19 cellular contexts compared by ENCODE assay signal in the genomic region with DNA sequence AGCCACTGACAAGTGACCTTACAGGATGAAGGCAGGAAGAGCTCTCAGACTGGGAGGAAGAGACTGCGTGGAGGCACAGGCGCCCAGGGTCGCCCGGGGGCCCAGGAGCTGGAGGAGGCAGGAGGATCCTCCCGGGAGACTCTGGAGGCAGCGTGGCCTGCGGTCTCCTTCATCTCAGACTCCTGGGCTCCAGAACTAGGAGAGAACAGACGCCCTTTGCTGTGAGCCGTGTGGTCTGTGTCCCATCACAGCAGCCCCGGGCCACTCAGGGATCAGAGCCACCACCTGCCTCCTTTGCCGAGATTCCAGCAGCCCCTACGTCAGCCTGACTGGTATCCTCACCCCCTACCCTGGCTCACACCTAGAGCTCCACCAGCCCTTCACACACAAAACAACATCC. TPM values are rescaled to one million over a fixed set of nuclear protein-coding genes. Genes with fewer than 3 reads are reported as not detected.
"Had no signal": no experiment of that assay in that cellular context is flagged by ENCODE, and none has a peak within 500 bp of the region (broad histone marks: within the 10 kb centered on the region; RNA-seq: fewer than 3 reads in every experiment).

No MANE protein-coding gene starts in this region.

- H3K9me3 ChIP-seq: left lung, right lobe of liver, stomach, suprapubic skin, tibial nerve had no signal

- DNase-seq: activated naive CD4-positive, alpha-beta T cell treated with Interleukin-2 at 50 U/mL for 16 hours; activated naive CD8-positive, alpha-beta T cell treated with anti-CD3 and anti-CD28 coated beads, Interleukin-2, amount 50 U/mL, for 24 hours; activated T-cell treated with anti-CD3 and anti-CD28 coated beads, Interleukin-2, amount 50 U/mL, for 4 hours; cortex of kidney; endodermal cell; nephron progenitor cell; nucleus accumbens; stimulated activated CD4-positive, alpha-beta T cell treated with anti-CD3 and anti-CD28 coated beads, Interleukin-1b, Interleukin-23, amount 100 ng/mL, for 48 hours; stomach; T1000 had no signal

- FAIRE-seq: keratinocyte had no signal

- H3K27ac Mint-ChIP-seq: activated naive CD8-positive, alpha-beta T cell treated with anti-CD3 and anti-CD28 coated beads, Interleukin-2, amount 50 U/mL, for 24 hours; activated T-helper 2 cell treated with anti-CD3 and anti-CD28 coated beads, Interferon-gamma antibody, Interleukin-2, Interleukin-4, amounts not matched to agents 10 μg/mL and 5 μg/mL and 100 μg/mL, durations not matched to agents 14 hours and 24 hours and 36 hours; endodermal cell had no signal

- H3K4me3 ChIP-seq: left lung, right lobe of liver, skin epidermis, stomach, suprapubic skin, tibial nerve had no signal

- H3K9me3 Mint-ChIP-seq: activated naive CD8-positive, alpha-beta T cell treated with anti-CD3 and anti-CD28 coated beads, Interleukin-2, amount 50 U/mL, for 24 hours; activated T-cell treated with anti-CD3 and anti-CD28 coated beads, Interleukin-2, amount 50 U/mL, for 4 hours; activated T-helper 2 cell treated with anti-CD3 and anti-CD28 coated beads, Interferon-gamma antibody, Interleukin-2, Interleukin-4, amounts not matched to agents 10 μg/mL and 5 μg/mL and 100 μg/mL, durations not matched to agents 14 hours and 24 hours and 36 hours; endodermal cell; nephron progenitor cell; WTC11 had no signal

- H3K27ac ChIP-seq: epithelial cell of prostate, left lung, right lobe of liver, skin epidermis, stomach, suprapubic skin, tibial nerve had no signal

- H3K4me3 Mint-ChIP-seq: activated naive CD8-positive, alpha-beta T cell treated with anti-CD3 and anti-CD28 coated beads, Interleukin-2, amount 50 U/mL, for 24 hours; activated T-cell treated with anti-CD3 and anti-CD28 coated beads, Interleukin-2, amount 50 U/mL, for 4 hours; endodermal cell; nephron progenitor cell; WTC11 had no signal

- H3K4me1 ChIP-seq: left lung, right lobe of liver, stomach, suprapubic skin, tibial nerve had no signal

- H3K27me3 ChIP-seq: left lung, right lobe of liver, stomach, suprapubic skin, tibial nerve had no signal

- H3K4me1 Mint-ChIP-seq: activated naive CD8-positive, alpha-beta T cell treated with anti-CD3 and anti-CD28 coated beads, Interleukin-2, amount 50 U/mL, for 24 hours; endodermal cell; WTC11 had no signal

- ATAC-seq: activated T-cell treated with anti-CD3 and anti-CD28 coated beads, Interleukin-2, amount 50 U/mL, for 4 hours; left lung; WTC11 had no signal

- H3K27me3 Mint-ChIP-seq: activated naive CD8-positive, alpha-beta T cell treated with anti-CD3 and anti-CD28 coated beads, Interleukin-2, amount 50 U/mL, for 24 hours had no signal

RNA-seq across cellular contexts. Expression of gene NKD2, which starts 58.1 kb away (rescaled TPM):
- polyA plus RNA-seq: keratinocyte had no signal
